ENCODE assay signal across 24 cellular contexts in the genomic region with DNA sequence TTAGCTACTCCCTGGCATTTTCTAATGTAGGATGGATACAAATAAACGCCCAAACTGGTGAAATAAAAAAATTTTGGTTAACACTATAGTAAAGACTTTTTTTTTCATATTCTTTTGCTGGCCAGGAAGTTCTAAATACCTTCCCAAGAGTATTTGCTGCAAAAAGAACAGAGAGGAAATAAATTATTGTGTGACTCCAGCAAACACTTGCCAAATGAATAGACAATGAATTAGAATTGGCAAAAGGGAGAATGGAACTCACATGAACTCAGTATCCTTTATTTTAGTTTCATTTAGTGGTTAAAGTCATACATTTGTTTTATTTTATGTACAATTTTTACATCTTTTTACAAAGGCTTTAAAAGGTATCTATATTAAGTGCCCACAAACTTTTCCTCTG. TPM values are rescaled to one million over a fixed set of nuclear protein-coding genes. Genes with fewer than 3 reads are reported as not detected.
DNase-seq lines count a peak whose midpoint lies in the region; ATAC-seq and TF ChIP-seq lines count a peak whose summit lies in the region.
"Had no signal": no experiment of that assay in that cellular context is flagged by ENCODE, and none has a peak within 500 bp of the region (broad histone marks: within the 10 kb centered on the region; RNA-seq: fewer than 3 reads in every experiment).

No MANE protein-coding gene starts in this region.

- H3K4me1 Mint-ChIP-seq in nephron: peaks cover 43% of the 10 kb centered on the region
- H3K4me1 Mint-ChIP-seq: CD8-positive, alpha-beta memory T cell had no signal

- peaks cover 3 to 42% (median 22%) of the 10 kb centered on the region in 9 donors for H3K4me1 ChIP-seq in heart right ventricle
- H3K4me1 ChIP-seq in esophagus muscularis mucosa: peaks cover 19 to 41% (median 36%) of the 10 kb centered on the region in 4 donors
- no peaks in the 10 kb centered on the region for H3K4me1 ChIP-seq in smooth muscle cell (ENCODE audit: low read depth)
- H3K4me1 ChIP-seq: BE2C had no signal

- H3K9ac ChIP-seq in smooth muscle cell (ENCODE audit: low read depth): no peak overlapping the region
- H3K9ac ChIP-seq: BLaER1 treated with 17β-estradiol and CSF1 and Interleukin-3, amounts not matched to agents 10 nM and 100 nM; GM23248 had no signal

- TF ChIP-seq EP300 in esophagus muscularis mucosa (IDR thresholded peaks at IDR 0.05): no peak

- ATAC-seq in heart right ventricle (peak in 5 of 8 donors; percentile 20 to 76 (median 49)), left cardiac atrium (no peak), HG03045 (IDR thresholded peaks at IDR 0.05; ENCODE audit: unreplicated experiment) (no peak)
- ATAC-seq: A549, GM12878 had no signal

- H3K36me3 ChIP-seq in heart right ventricle (no peaks in the 10 kb centered on the region), esophagus muscularis mucosa (no peaks in the 10 kb centered on the region), smooth muscle cell (ENCODE audit: low read depth) (no peaks in the 10 kb centered on the region)
- H3K36me3 ChIP-seq: BE2C; BLaER1 treated with 17β-estradiol and CSF1 and Interleukin-3, amounts not matched to agents 10 nM and 100 nM had no signal

- H3K9me3 ChIP-seq in heart right ventricle (no peaks in the 10 kb centered on the region), esophagus muscularis mucosa (no peaks in the 10 kb centered on the region), smooth muscle cell (replicated peaks; ENCODE audit: low read depth) (no peaks in the 10 kb centered on the region)
- H3K9me3 ChIP-seq: A549, BE2C had no signal

- TF ChIP-seq POLR2A in esophagus muscularis mucosa (IDR thresholded peaks at IDR 0.05; ENCODE audit: low read depth): no peak

- no peak overlapping the region for H2AFZ ChIP-seq in smooth muscle cell (ENCODE audit: low read depth)
- H2AFZ ChIP-seq: GM23248 had no signal

- TF ChIP-seq CTCF in heart right ventricle (IDR thresholded peaks at IDR 0.05) (no peak), esophagus muscularis mucosa (IDR thresholded peaks at IDR 0.05) (no peak), nephron (IDR thresholded peaks at IDR 0.05; ENCODE audit: unreplicated experiment in 3 of 3) (no peak), smooth muscle cell (IDR thresholded peaks at IDR 0.05; ENCODE audit: borderline replicate concordance, insufficient read depth, poor library complexity, severe bottlenecking) (no peak)

- no peaks in the 10 kb centered on the region for H3K27me3 Mint-ChIP-seq in nephron (ENCODE audit: low read depth)
- H3K27me3 Mint-ChIP-seq: CD4-positive, alpha-beta T cell had no signal

- no peaks in the 10 kb centered on the region for H3K9me3 Mint-ChIP-seq in nephron
- H3K9me3 Mint-ChIP-seq: CD4-positive, alpha-beta T cell; CD8-positive, alpha-beta memory T cell had no signal

- no peaks in the 10 kb centered on the region for H3K36me3 Mint-ChIP-seq in nephron (ENCODE audit: low read depth)
- H3K36me3 Mint-ChIP-seq: CD14-positive monocyte; CD8-positive, alpha-beta memory T cell had no signal

- H3K27me3 ChIP-seq in heart right ventricle (peaks cover 0 to 83% (median 0%) of the 10 kb centered on the region in 7 donors), esophagus muscularis mucosa (no peaks in the 10 kb centered on the region), smooth muscle cell (ENCODE audit: low read depth) (no peaks in the 10 kb centered on the region)

- H4K20me1 ChIP-seq in smooth muscle cell (ENCODE audit: low read depth): no peaks in the 10 kb centered on the region
- H4K20me1 ChIP-seq: BLaER1 treated with 17β-estradiol and CSF1 and Interleukin-3, amounts not matched to agents 10 nM and 100 nM had no signal

- H3K4me3 ChIP-seq in heart right ventricle (no peak overlapping the region), esophagus muscularis mucosa (no peak overlapping the region), smooth muscle cell (no peak overlapping the region)
- H3K4me3 ChIP-seq: A549; BLaER1 treated with 17β-estradiol and CSF1 and Interleukin-3, amounts not matched to agents 10 nM and 100 nM; GM12878; GM23248 had no signal

- DNase-seq in heart right ventricle: no peak
- DNase-seq in left cardiac atrium: no peak
- DNase-seq in esophagus muscularis mucosa (ENCODE audit: extremely low spot score): no peak
- no peak for DNase-seq in smooth muscle cell (lab: John Stamatoyannopoulos, UW; ENCODE audit: unreplicated experiment)
- DNase-seq in SW480 (ENCODE audit: low spot score): no peak
- DNase-seq: 8988T; ACHN; AML-193; BE2C; CD4-positive, alpha-beta T cell; CD8-positive, alpha-beta memory T cell; DMS 273 treated with DMSO at 0.1 percent for 48 hours; DMS79; EL; GDM1; GM23248; H7; HCEC 1CT had no signal

- H3K27ac ChIP-seq in heart right ventricle (peak overlapping the region in 6 of 10 donors; percentile 31 to 56 (median 50)), esophagus muscularis mucosa (replicated peaks in 1 of 4) (peak overlapping the region in 3 of 4 donors; percentile 8 to 49 (median 46)), smooth muscle cell (ENCODE audit: low read depth) (no peak overlapping the region)
- H3K27ac ChIP-seq: A549; BLaER1 treated with 17β-estradiol and CSF1 and Interleukin-3, amounts not matched to agents 10 nM and 100 nM; GM23248 had no signal

- no peaks in the 10 kb centered on the region for H3K79me2 ChIP-seq in smooth muscle cell (ENCODE audit: low read depth)

- intact Hi-C loops in heart right ventricle (cut with DNase I) (loop anchor here in 1 of 10 donors (5.0 kb wide), 1 partner anchor 79 kb away; no protein-coding TSS in a partner anchor), left cardiac atrium (cut with DNase I) (no loop called here), esophagus muscularis mucosa (cut with DNase I) (no loop called here)

- H3F3A ChIP-seq in smooth muscle cell (ENCODE audit: low read depth): no peaks in the 10 kb centered on the region

- no peak overlapping the region for H3K4me2 ChIP-seq in smooth muscle cell
- H3K4me2 ChIP-seq: A549; BLaER1 treated with 17β-estradiol and CSF1 and Interleukin-3, amounts not matched to agents 10 nM and 100 nM had no signal

- 54 to 74% methylated on average over 1 of the region's 1 CpG for WGBS in heart right ventricle, 2 donors
- 55% methylated on average over 1 of the region's 1 CpG for WGBS in esophagus muscularis mucosa
- WGBS in smooth muscle cell (ENCODE audit: low lambda C conversion rate): 88% methylated on average over 1 of the region's 1 CpG

- H3K27ac Mint-ChIP-seq in nephron: peak overlapping the region in 2 of 3 experiments; percentile 54 to 92
- H3K27ac Mint-ChIP-seq: CD14-positive monocyte; CD4-positive, alpha-beta T cell; CD8-positive, alpha-beta memory T cell had no signal

- H3K4me3 Mint-ChIP-seq in nephron: no peak overlapping the region
- H3K4me3 Mint-ChIP-seq: CD4-positive, alpha-beta T cell; CD8-positive, alpha-beta memory T cell had no signal

RNA-seq across cellular contexts. Expression of a gene that starts 58.1 kb away (rescaled TPM):
- total RNA-seq in heart right ventricle (10 to 100 TPM in 3 of 10 donors, 1 to 10 TPM in 7; 2.9 to 16.5 (median 6.7) TPM), left cardiac atrium (1 to 10 TPM; 5.5 to 7.5 TPM), esophagus muscularis mucosa (10 to 100 TPM in 3 of 4 donors, 1 to 10 TPM in 1; 9.0 to 13.3 (median 11.3) TPM), smooth muscle cell (6.8 and 8.7 TPM in 2 replicates)
- polyA plus RNA-seq in heart right ventricle (1 to 10 TPM; 1.8 to 6.9 TPM), smooth muscle cell (2.0 and 3.3 TPM in 2 replicates)

RNA-seq across cellular contexts. Expression of a gene that starts 58.3 kb away (rescaled TPM):
- 10 to 100 TPM in 4 of 10 donors, 1 to 10 TPM in 6; 2.4 to 16.0 (median 7.3) TPM for total RNA-seq in heart right ventricle
- polyA plus RNA-seq in heart right ventricle: 1 to 10 TPM; 1.6 to 8.4 TPM
- 10 to 100 TPM in 1 of 2 donors, 1 to 10 TPM in 1; 3.2 to 10.0 TPM for total RNA-seq in left cardiac atrium
- total RNA-seq in esophagus muscularis mucosa: 10 to 100 TPM in 1 of 4 donors, 1 to 10 TPM in 3; 2.1 to 13.2 (median 3.2) TPM
- total RNA-seq in smooth muscle cell: 2.8 and 10.8 TPM in 2 replicates
- 3.8 and 8.1 TPM in 2 replicates for polyA plus RNA-seq in smooth muscle cell

Comparison
In these comparisons a context has a peak if more than half of its experiments do, and no peak if none do; other contexts are left out.
1. ATAC-seq: peak in heart right ventricle (5 of 8); none in left cardiac atrium (0 of 2) and HG03045 (single experiment).